29 cellular contexts compared by ENCODE assay signal in the genomic region with DNA sequence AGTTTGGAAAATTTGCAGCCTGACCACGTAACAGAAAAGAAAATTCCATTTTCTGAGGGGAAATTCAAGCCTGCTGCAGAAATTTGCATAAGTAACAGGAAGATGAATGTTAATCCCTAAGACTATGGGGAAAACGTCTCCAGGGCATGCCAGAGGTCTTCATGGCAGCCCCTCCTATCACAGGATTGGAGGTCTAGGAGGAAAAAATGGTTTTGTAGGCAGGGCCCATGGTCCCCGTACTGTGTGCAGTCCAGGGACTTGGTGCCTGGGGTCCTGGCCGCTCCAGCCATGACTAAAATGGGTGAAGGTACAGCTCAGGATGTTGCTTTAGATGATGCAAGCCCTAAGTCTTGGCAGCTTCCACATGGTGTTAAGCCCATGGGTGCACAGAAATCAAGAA.
"Had no signal": no experiment of that assay in that cellular context is flagged by ENCODE, and none has a peak within 500 bp of the region (broad histone marks: within the 10 kb centered on the region; RNA-seq: fewer than 3 reads in every experiment).

No MANE protein-coding gene starts in this region.

- H3K27me3 Mint-ChIP-seq: dendritic cell treated with granulocyte-macrophage colony-stimulating factor and Interleukin-4, amounts not matched to agents 40 ng/mL and 50 ng/mL, for 4 days; effector memory CD8-positive, alpha-beta T cell had no signal

- H3K27ac ChIP-seq: colonic mucosa, coronary artery, dorsolateral prefrontal cortex, epithelial cell of prostate, esophagus muscularis mucosa, esophagus squamous epithelium, foreskin keratinocyte, gastrocnemius medialis, gastroesophageal sphincter, heart left ventricle, heart right ventricle had no signal

- H3K4me1 ChIP-seq: colonic mucosa, esophagus squamous epithelium, gastrocnemius medialis, heart left ventricle, heart right ventricle had no signal

- ATAC-seq: effector memory CD8-positive, alpha-beta T cell; esophagus mucosa; foreskin keratinocyte; gastrocnemius medialis; gastroesophageal sphincter; heart left ventricle; heart right ventricle had no signal

- H3K4me3 Mint-ChIP-seq: dendritic cell treated with granulocyte-macrophage colony-stimulating factor and Interleukin-4, amounts not matched to agents 40 ng/mL and 50 ng/mL, for 4 days; effector memory CD8-positive, alpha-beta T cell; endodermal cell had no signal

- H3K4me3 ChIP-seq: colonic mucosa, coronary artery, dorsolateral prefrontal cortex, esophagus muscularis mucosa, esophagus squamous epithelium, gastrocnemius medialis, gastroesophageal sphincter, heart left ventricle, heart right ventricle had no signal

- H3K27ac Mint-ChIP-seq: dendritic cell treated with granulocyte-macrophage colony-stimulating factor and Interleukin-4, amounts not matched to agents 40 ng/mL and 50 ng/mL, for 4 days; effector memory CD8-positive, alpha-beta T cell; endodermal cell had no signal

- H3K27me3 ChIP-seq: colonic mucosa, dorsolateral prefrontal cortex, esophagus muscularis mucosa, esophagus squamous epithelium, foreskin keratinocyte, gastrocnemius medialis, gastroesophageal sphincter, heart left ventricle, heart right ventricle had no signal

- H3K9me3 ChIP-seq: colonic mucosa, esophagus muscularis mucosa, gastrocnemius medialis had no signal

- H3K36me3 ChIP-seq: colonic mucosa, esophagus muscularis mucosa, esophagus squamous epithelium, gastrocnemius medialis, gastroesophageal sphincter, heart left ventricle, heart right ventricle had no signal

- DNase-seq: colonic mucosa; cortex of kidney; dermis blood vessel endothelial cell; dorsolateral prefrontal cortex; effector CD4-positive, alpha-beta T cell; effector CD8-positive, alpha-beta T cell; effector memory CD4-positive, alpha-beta T cell; effector memory CD8-positive, alpha-beta T cell; endodermal cell; erythroblast; esophagus squamous epithelium; foreskin fibroblast; foreskin keratinocyte; foreskin melanocyte; gastrocnemius medialis; glutamatergic neuron; head of caudate nucleus; heart left ventricle; heart right ventricle had no signal

- FAIRE-seq: colon, endometrium, endothelial cell of umbilical vein, frontal cortex had no signal

- H3K4me1 Mint-ChIP-seq: endodermal cell had no signal
